Comparison of ENCODE assay signal across 1 cellular context in the genomic region with DNA sequence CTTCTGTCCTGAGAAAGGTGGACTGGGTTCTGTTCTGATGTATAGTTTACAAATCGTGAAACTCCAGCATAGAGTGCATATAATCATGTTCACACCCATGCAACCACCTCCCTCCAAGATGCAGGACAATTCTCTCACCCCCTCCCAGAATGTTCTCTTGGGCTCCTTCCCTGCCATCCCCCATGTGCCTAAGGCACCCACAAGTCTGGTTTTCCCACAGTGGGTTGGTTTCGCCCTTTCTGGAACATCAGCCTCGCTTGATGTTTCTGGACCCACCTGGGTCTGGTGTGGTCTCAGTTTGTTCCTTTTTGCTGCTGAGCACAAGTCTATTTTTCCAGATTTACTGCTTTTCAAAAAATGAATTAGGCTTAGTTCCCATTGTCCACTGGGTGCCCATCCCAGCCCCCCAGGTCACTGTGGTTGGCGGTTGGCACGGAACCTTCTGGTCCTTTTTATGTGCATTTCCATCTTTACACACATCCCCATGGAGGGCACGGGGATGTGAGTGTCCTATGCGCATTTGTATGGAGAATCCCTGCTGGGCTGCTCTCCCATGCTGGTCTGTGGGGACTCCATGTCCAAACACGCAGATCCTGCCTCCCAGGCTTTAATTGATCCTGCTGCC.
A peak's percentile ranks its signal among the peaks of the same experiment; 100 is the strongest.
TF ChIP-seq lines count a peak whose summit lies in the region.

No MANE protein-coding gene starts in this region.

TF ChIP-seq in H1, 55 proteins besides CTCF, POLR2A, EP300 and RAD21:
- TF ChIP-seq POU5F1 (IDR thresholded peaks at IDR 0.05; ENCODE audit: low read depth, low read length): peak; percentile 5; the same call in 1 of the 2 replicates
- TF ChIP-seq CREB1 (IDR thresholded peaks at IDR 0.05): no peak
TF ChIP-seq in H1: peak in this region for 1.
